ENCODE assay signal across 28 cellular contexts in genomic region chr2:133956434-133956935, GRCh38.
"Had no signal": no experiment of that assay in that cellular context is flagged by ENCODE, and none has a peak within 500 bp of the region (broad histone marks: within the 10 kb centered on the region; RNA-seq: fewer than 3 reads in every experiment).

No MANE protein-coding gene starts in this region.

- H3K4me3 ChIP-seq: cardiac muscle cell, K562, Peyer's patch had no signal

- H3K9me3 ChIP-seq: Peyer's patch had no signal

- FAIRE-seq: K562, TTC549 had no signal

- H3K9me3 Mint-ChIP-seq: activated B cell treated with CpG ODN at 0.5 μM for 24 hours; activated CD4-positive, alpha-beta T cell treated with anti-CD3 and anti-CD28 coated beads, Interleukin-2, amount 10 ng/mL, durations not matched to agents 7 days and 5 days; activated CD8-positive, alpha-beta T cell treated with anti-CD3 and anti-CD28 coated beads for 36 hours; activated naive CD4-positive, alpha-beta T cell treated with anti-CD3 and anti-CD28 coated beads, Interleukin-2, amount 10 ng/mL, durations not matched to agents 7 days and 5 days; activated naive CD8-positive, alpha-beta T cell treated with anti-CD3 and anti-CD28 coated beads for 36 hours; activated T-cell treated with anti-CD3 and anti-CD28 coated beads, Interleukin-2, amount 50 U/mL, for 72 hours; activated T-helper 2 cell treated with anti-CD3 and anti-CD28 coated beads, Interferon-gamma antibody, Interleukin-2, Interleukin-4, amounts not matched to agents 10 μg/mL and 5 μg/mL and 100 μg/mL, durations not matched to agents 14 hours and 24 hours and 36 hours had no signal

- H3K27me3 ChIP-seq: brain microvascular endothelial cell, cardiac muscle cell, Peyer's patch had no signal

- DNase-seq: activated B cell treated with CpG ODN at 0.5 μM for 24 hours; activated CD4-positive, alpha-beta T cell treated with anti-CD3 and anti-CD28 coated beads for 1 hour; activated CD4-positive, alpha-beta T cell treated with anti-CD3 and anti-CD28 coated beads, Interleukin-2, amount 10 ng/mL, durations not matched to agents 7 days and 5 days; activated CD8-positive, alpha-beta memory T cell treated with anti-CD3 and anti-CD28 coated beads, Interleukin-2, amount 50 U/mL, for 4 hours; activated CD8-positive, alpha-beta T cell treated with anti-CD3 and anti-CD28 coated beads for 36 hours; activated gamma-delta T cell treated with Interleukin-2 at 50 U/mL for 16 hours; activated naive CD4-positive, alpha-beta T cell treated with anti-CD3 and anti-CD28 coated beads, Interleukin-2, amount 10 ng/mL, durations not matched to agents 7 days and 5 days; activated naive CD8-positive, alpha-beta T cell treated with anti-CD3 and anti-CD28 coated beads for 36 hours; activated T-cell treated with anti-CD3 and anti-CD28 coated beads, Interleukin-2, amount 50 U/mL, for 72 hours; brain microvascular endothelial cell; Karpas-422; NCI-H1105 treated with DMSO at 0.1 percent for 48 hours; NCI-H146; NCI-H1930; NCI-H2171; NCI-H2227 treated with DMSO at 0.1 percent for 48 hours; NCI-H526; NCI-H774; NK-92 treated with Interleukin-12 subunit alpha and Interleukin-12 subunit beta, amount 100 ng/mL, for 24 hours; OCI-M1; Peyer's patch; SHP77 treated with DMSO at 0.1 percent for 48 hours; T-helper 2 cell; T1000 had no signal

- H3K27ac ChIP-seq: brain microvascular endothelial cell, cardiac muscle cell, Peyer's patch had no signal

- H3K27me3 Mint-ChIP-seq: activated B cell treated with CpG ODN at 0.5 μM for 24 hours had no signal

- H3K4me3 Mint-ChIP-seq: activated B cell treated with CpG ODN at 0.5 μM for 24 hours; activated CD4-positive, alpha-beta T cell treated with anti-CD3 and anti-CD28 coated beads, Interleukin-2, amount 10 ng/mL, durations not matched to agents 7 days and 5 days; activated CD8-positive, alpha-beta T cell treated with anti-CD3 and anti-CD28 coated beads for 36 hours; activated naive CD4-positive, alpha-beta T cell treated with anti-CD3 and anti-CD28 coated beads, Interleukin-2, amount 10 ng/mL, durations not matched to agents 7 days and 5 days; activated naive CD8-positive, alpha-beta T cell treated with anti-CD3 and anti-CD28 coated beads for 36 hours; activated T-cell treated with anti-CD3 and anti-CD28 coated beads, Interleukin-2, amount 50 U/mL, for 72 hours had no signal

- H3K36me3 Mint-ChIP-seq: activated naive CD4-positive, alpha-beta T cell treated with anti-CD3 and anti-CD28 coated beads, Interleukin-2, amount 10 ng/mL, durations not matched to agents 7 days and 5 days; activated naive CD8-positive, alpha-beta T cell treated with anti-CD3 and anti-CD28 coated beads for 36 hours had no signal

- ATAC-seq: activated CD8-positive, alpha-beta T cell treated with anti-CD3 and anti-CD28 coated beads for 36 hours; activated T-cell treated with anti-CD3 and anti-CD28 coated beads, Interleukin-2, amount 50 U/mL, for 72 hours; K562 had no signal

- H3K27ac Mint-ChIP-seq: activated B cell treated with CpG ODN at 0.5 μM for 24 hours; activated CD4-positive, alpha-beta T cell treated with anti-CD3 and anti-CD28 coated beads, Interleukin-2, amount 10 ng/mL, durations not matched to agents 7 days and 5 days; activated CD8-positive, alpha-beta T cell treated with anti-CD3 and anti-CD28 coated beads for 36 hours; activated naive CD4-positive, alpha-beta T cell treated with anti-CD3 and anti-CD28 coated beads, Interleukin-2, amount 10 ng/mL, durations not matched to agents 7 days and 5 days; activated naive CD8-positive, alpha-beta T cell treated with anti-CD3 and anti-CD28 coated beads for 36 hours; activated T-cell treated with anti-CD3 and anti-CD28 coated beads, Interleukin-2, amount 50 U/mL, for 72 hours; activated T-helper 2 cell treated with anti-CD3 and anti-CD28 coated beads, Interferon-gamma antibody, Interleukin-2, Interleukin-4, amounts not matched to agents 10 μg/mL and 5 μg/mL and 100 μg/mL, durations not matched to agents 14 hours and 24 hours and 36 hours had no signal

- H3K36me3 ChIP-seq: brain microvascular endothelial cell, cardiac muscle cell, Peyer's patch had no signal

- H3K4me1 Mint-ChIP-seq: activated CD4-positive, alpha-beta T cell treated with anti-CD3 and anti-CD28 coated beads, Interleukin-2, amount 10 ng/mL, durations not matched to agents 7 days and 5 days; activated naive CD4-positive, alpha-beta T cell treated with anti-CD3 and anti-CD28 coated beads, Interleukin-2, amount 10 ng/mL, durations not matched to agents 7 days and 5 days; activated naive CD8-positive, alpha-beta T cell treated with anti-CD3 and anti-CD28 coated beads for 36 hours had no signal
